In the genomic region with DNA sequence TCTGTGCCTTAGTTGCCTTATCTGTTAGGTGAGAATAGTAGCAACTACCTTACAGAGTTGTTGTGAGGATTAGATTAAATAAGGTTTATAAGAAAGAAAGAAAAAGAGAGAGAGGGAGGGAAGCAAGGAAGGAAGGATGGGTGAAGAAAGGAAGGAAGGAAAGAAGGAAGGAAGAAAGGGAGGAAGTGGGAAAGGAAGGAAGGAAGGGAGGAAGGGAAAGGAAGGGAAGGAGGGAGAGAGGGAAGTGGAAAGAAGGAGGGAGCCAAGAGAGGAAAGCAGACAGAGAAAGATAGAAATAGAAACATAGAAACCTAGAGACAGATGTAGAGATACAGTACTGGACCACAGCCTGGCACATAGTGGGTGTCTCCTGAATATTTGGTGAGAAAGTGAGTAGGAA, we compare ENCODE assay signal across 7 cellular contexts.
"Had no signal": no experiment of that assay in that cellular context is flagged by ENCODE, and none has a peak within 500 bp of the region (broad histone marks: within the 10 kb centered on the region; RNA-seq: fewer than 3 reads in every experiment).

No MANE protein-coding gene starts in this region.

- DNase-seq: IMR-90, KBM-7, KG1 had no signal

- H3K9ac ChIP-seq: KMS-11 had no signal

- ATAC-seq: HepG2 had no signal

- H3K4me2 ChIP-seq: KMS-11 had no signal

- FAIRE-seq: HepG2, HTR-8/SVneo had no signal

- H3K27ac ChIP-seq: HL-60, KMS-11 had no signal
